Comparison of ENCODE assay signal across 20 cellular contexts in genomic region chr2:7900593-7900992, GRCh38.
DNase-seq lines count a peak whose midpoint lies in the region; ATAC-seq, FAIRE-seq and TF ChIP-seq lines count a peak whose summit lies in the region.
"Had no signal": no experiment of that assay in that cellular context is flagged by ENCODE, and none has a peak within 500 bp of the region (broad histone marks: within the 10 kb centered on the region; RNA-seq: fewer than 3 reads in every experiment).

No MANE protein-coding gene starts in this region.

- H3K4me3 ChIP-seq in HL-60 (replicated peaks; ENCODE audit: insufficient read depth, low read length) (no peak overlapping the region), right atrium auricular region (no peak overlapping the region)
- H3K4me3 ChIP-seq: psoas muscle, spleen had no signal

- ATAC-seq in foreskin keratinocyte: peak; percentile 29
- ATAC-seq: natural killer cell, PC-3, psoas muscle had no signal

- H3K4me1 ChIP-seq in foreskin keratinocyte (no peaks in the 10 kb centered on the region), right atrium auricular region (no peaks in the 10 kb centered on the region)
- H3K4me1 ChIP-seq: psoas muscle had no signal

- H3K27me3 ChIP-seq in HL-60 (ENCODE audit: insufficient read depth, poor library complexity, severe bottlenecking): no peaks in the 10 kb centered on the region
- no peaks in the 10 kb centered on the region for H3K27me3 ChIP-seq in foreskin keratinocyte
- no peaks in the 10 kb centered on the region for H3K27me3 ChIP-seq in right atrium auricular region

- H3K27ac ChIP-seq in HL-60 (replicated peaks) (peak overlapping the region; percentile 50), foreskin keratinocyte (no peak overlapping the region), right atrium auricular region (no peak overlapping the region)
- H3K27ac ChIP-seq: 22Rv1, psoas muscle, spleen, VCaP had no signal

- no peak for FAIRE-seq in GM12891 (lab: Jason Lieb, UNC)

- no peaks in the 10 kb centered on the region for H3K36me3 ChIP-seq in right atrium auricular region
- H3K36me3 ChIP-seq: spleen had no signal

- no peak for TF ChIP-seq CTCF in HL-60 (IDR thresholded peaks at IDR 0.05; ENCODE audit: insufficient read depth, low read length)
- TF ChIP-seq CTCF in foreskin keratinocyte (conservative IDR thresholded peaks at IDR 0.05): no peak
- TF ChIP-seq CTCF in right atrium auricular region (IDR thresholded peaks at IDR 0.05): no peak

- H3K9me3 ChIP-seq in right atrium auricular region: no peaks in the 10 kb centered on the region
- H3K9me3 ChIP-seq: psoas muscle, spleen had no signal

- TF ChIP-seq POLR2A in GM12891 (IDR thresholded peaks at IDR 0.05; ENCODE audit: low read depth, low read length): no peak

- DNase-seq in DMS 273 (lab: John Stamatoyannopoulos, UW; ENCODE audit: unreplicated experiment) (peak; percentile 46), DMS 273 treated with DMSO at 0.1 percent for 48 hours (lab: John Stamatoyannopoulos, UW) (no peak), HL-60 (ENCODE audit: low read depth in 1 of 2, low spot score in 1 of 2) (peak; percentile 54 to 82), RPMI7951 (ENCODE audit: low read depth) (peak; percentile 69), foreskin keratinocyte (peak in 1 of 2 donors; percentile 3), GM12891 (ENCODE audit: insufficient read length, low spot score) (no peak), right atrium auricular region (ENCODE audit: low spot score) (no peak), DMS79 (lab: John Stamatoyannopoulos, UW) (no peak)
- DNase-seq: activated gamma-delta T cell treated with Interleukin-2 at 50 U/mL for 16 hours; erythroblast; glutamatergic neuron; natural killer cell; NCI-H526; PC-3; psoas muscle; spleen; stimulated activated naive CD4-positive, alpha-beta T cell; trophoblast cell had no signal

TF ChIP-seq in GM12891, 5 proteins besides CTCF, POLR2A, EP300 and RAD21:
- TF ChIP-seq TAF1 (IDR thresholded peaks at IDR 0.05; ENCODE audit: low read depth, low read length): no peak
- TF ChIP-seq SPI1 (IDR thresholded peaks at IDR 0.05; ENCODE audit: low read depth, low read length): no peak
- no peak for TF ChIP-seq PAX5 (IDR thresholded peaks at IDR 0.05; ENCODE audit: insufficient read depth, low read length, severe bottlenecking)
- no peak for TF ChIP-seq POLR2AphosphoS5 (IDR thresholded peaks at IDR 0.05; ENCODE audit: low read depth, low read length)
- TF ChIP-seq POU2F2 (IDR thresholded peaks at IDR 0.05; ENCODE audit: low read depth, low read length): no peak

Comparison
In these comparisons a context has a peak if more than half of its experiments do, and no peak if none do; other contexts are left out.
1. DNase-seq: peak in DMS 273 (single experiment), HL-60 (2 of 2) and RPMI7951 (single experiment); none in DMS 273 treated with DMSO at 0.1 percent for 48 hours (single experiment), GM12891 (single experiment), right atrium auricular region (single experiment) and DMS79 (single experiment).